8 cellular contexts compared by ENCODE assay signal in genomic region chr17:81923302-81924260, GRCh38. TPM values are rescaled to one million over a fixed set of nuclear protein-coding genes. Genes with fewer than 3 reads are reported as not detected.
A peak's percentile ranks its signal among the peaks of the same experiment; 100 is the strongest.
DNase-seq lines count a peak whose midpoint lies in the region; ATAC-seq and TF ChIP-seq lines count a peak whose summit lies in the region.

No MANE protein-coding gene starts in this region.

- no peak for TF ChIP-seq POLR2A in testis (IDR thresholded peaks at IDR 0.05)

- no peaks in the 10 kb centered on the region for H3K36me3 ChIP-seq in colonic mucosa
- H3K36me3 ChIP-seq in testis (ENCODE audit: low read depth, missing control alignments) = no peaks in the 10 kb centered on the region

- intact Hi-C loops in colonic mucosa (cut with DNase I) (no loop called here), testis (cut with DNase I; ENCODE audit: low total_unique reads) (no loop called here)

- peak overlapping the region; percentile 57 for H3K27ac ChIP-seq in colonic mucosa
- peak overlapping the region; percentile 34 to 69 for H3K27ac ChIP-seq in testis

- H3K9ac ChIP-seq in colonic mucosa (ENCODE audit: low read depth in 2 of 2, low read length in 2 of 2) = peak overlapping the region; percentile 37 to 63

- 29 to 49% methylated on average over 21 to 30 of the region's 32 CpGs for WGBS in testis, 2 donors

- no peak for ATAC-seq in HG02852 (IDR thresholded peaks at IDR 0.05; ENCODE audit: unreplicated experiment)
- no peak for ATAC-seq in GM21619 (IDR thresholded peaks at IDR 0.05; ENCODE audit: unreplicated experiment)

- peaks cover 3% of the 10 kb centered on the region for H3K27me3 ChIP-seq in colonic mucosa
- H3K27me3 ChIP-seq in testis = no peaks in the 10 kb centered on the region

- H3K4me3 ChIP-seq in colonic mucosa (peak overlapping the region; percentile 26), testis (peak overlapping the region in 1 of 2 donors; percentile 5)

- TF ChIP-seq CTCF in colonic mucosa (IDR thresholded peaks at IDR 0.05) (no peak), testis (IDR thresholded peaks at IDR 0.05) (no peak)

- H3K4me1 ChIP-seq in colonic mucosa = peaks cover 34% of the 10 kb centered on the region
- H3K4me1 ChIP-seq in testis = peaks cover 38% of the 10 kb centered on the region

- DNase-seq in D341Med (ENCODE audit: low spot score) = peak; percentile 83
- DNase-seq in NCI-H226 = peak; percentile 91
- DNase-seq in colonic mucosa = peak; percentile 82
- peak; percentile 75 for DNase-seq in left kidney (ENCODE audit: low read depth, low spot score)
- DNase-seq in testis = peak; percentile 88
- no peak for DNase-seq in NCI-H1092 treated with DMSO at 0.1 percent for 48 hours (lab: John Stamatoyannopoulos, UW)

- H3K9me3 ChIP-seq in colonic mucosa (no peaks in the 10 kb centered on the region), testis (no peaks in the 10 kb centered on the region)

RNA-seq across cellular contexts. Expression of gene MAFG, which starts 4.0 kb away (rescaled TPM):
- 10 to 100 TPM; 16.0 to 20.4 TPM for total RNA-seq in colonic mucosa
- total RNA-seq in testis = 10 to 100 TPM; 31.7 to 36.9 TPM
- polyA plus RNA-seq in testis (ENCODE audit: insufficient read depth, low read depth, low replicate concordance) = 21.8 TPM

RNA-seq across cellular contexts. Expression of gene SIRT7, which starts 5.6 kb away (rescaled TPM):
- 10 to 100 TPM; 43.3 to 81.9 TPM for total RNA-seq in colonic mucosa
- total RNA-seq in testis = 10 to 100 TPM; 48.4 to 59.3 TPM
- 34.1 TPM for polyA plus RNA-seq in testis (ENCODE audit: insufficient read depth, low read depth, low replicate concordance)

RNA-seq across cellular contexts. Expression of gene PCYT2, which starts 12.4 kb away (rescaled TPM):
- total RNA-seq in colonic mucosa (10 to 100 TPM; 47.5 to 71.6 TPM), testis (100 to 1,000 TPM; 171 to 438 TPM)
- polyA plus RNA-seq in testis (ENCODE audit: insufficient read depth, low read depth, low replicate concordance) = 488 TPM

RNA-seq across cellular contexts. Expression of gene PYCR1, which starts 13.5 kb away (rescaled TPM):
- total RNA-seq in colonic mucosa (100 to 1,000 TPM in 1 of 2 donors, 10 to 100 TPM in 1; 56.5 to 131 TPM), testis (10 to 100 TPM; 13.8 to 19.2 TPM)
- 28.9 TPM for polyA plus RNA-seq in testis (ENCODE audit: insufficient read depth, low read depth, low replicate concordance)

RNA-seq across cellular contexts. Expression of gene NPB, which starts 21.5 kb away (rescaled TPM):
- total RNA-seq in colonic mucosa (under 1 TPM in 1 of 2 donors, not detected in 1; 0.22 TPM), testis (10 to 100 TPM; 22.7 to 27.3 TPM)
- polyA plus RNA-seq in testis (ENCODE audit: insufficient read depth, low read depth, low replicate concordance) = 1.8 TPM
